In the genomic region with DNA sequence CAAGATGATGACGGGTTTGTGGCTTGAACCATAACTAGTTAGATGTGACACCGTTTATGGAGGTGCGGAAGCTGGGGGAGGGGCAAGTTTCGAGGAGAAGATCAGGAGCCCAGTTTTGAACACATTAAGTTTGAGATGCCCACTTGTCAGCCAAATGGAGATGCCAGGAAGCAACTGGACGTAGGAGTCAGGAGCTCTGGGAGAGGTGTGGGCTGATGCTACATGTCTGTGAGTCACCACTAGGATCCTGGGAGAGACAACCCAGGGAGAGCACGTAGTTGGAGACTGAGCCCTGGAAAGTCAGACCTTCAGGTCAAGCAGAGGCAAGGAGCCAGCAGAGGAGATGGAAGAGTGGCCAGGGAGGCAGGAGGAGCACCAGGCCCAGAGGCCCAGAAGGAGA, we compare ENCODE assay signal across 2 cellular contexts.
TF ChIP-seq lines count a peak whose summit lies in the region.

No MANE protein-coding gene starts in this region.

TF ChIP-seq in IMR-90, 13 proteins besides CTCF, POLR2A, EP300 and RAD21:
- TF ChIP-seq USF2 (IDR thresholded peaks at IDR 0.05; ENCODE audit: low read depth, low read length) = no peak
- TF ChIP-seq BHLHE40 (IDR thresholded peaks at IDR 0.05; ENCODE audit: low read depth, low read length) = no peak
- TF ChIP-seq ELK1 (IDR thresholded peaks at IDR 0.05; ENCODE audit: borderline replicate concordance, low read depth, low read length) = no peak
- no peak for TF ChIP-seq MXI1 (IDR thresholded peaks at IDR 0.05; ENCODE audit: borderline replicate concordance, low read depth, low read length)
- 0 out of 2 replicates have a peak, but pooled peaks have one; percentile 16 for TF ChIP-seq MAZ (IDR thresholded peaks at IDR 0.05; ENCODE audit: borderline replicate concordance, low read depth, low read length)
- TF ChIP-seq RFX5 (IDR thresholded peaks at IDR 0.05; ENCODE audit: low read depth, low read length) = no peak
- peak; percentile 32 for TF ChIP-seq RCOR1 (IDR thresholded peaks at IDR 0.05; ENCODE audit: insufficient replicate concordance, low read length)
- no peak for TF ChIP-seq NFE2L2 (IDR thresholded peaks at IDR 0.05; ENCODE audit: low read depth, low read length)
- TF ChIP-seq CHD1 (IDR thresholded peaks at IDR 0.05; ENCODE audit: low read depth, low read length) = no peak; the same call in 1 of the 2 replicates
- TF ChIP-seq SMC3 (IDR thresholded peaks at IDR 0.05; ENCODE audit: low read depth, low read length) = no peak; the same call in 1 of the 2 replicates
- TF ChIP-seq CEBPB (IDR thresholded peaks at IDR 0.05; ENCODE audit: low read depth, low read length) = no peak
- TF ChIP-seq MAFK (IDR thresholded peaks at IDR 0.05; ENCODE audit: low read depth, low read length) = no peak
- peak; percentile 90 for TF ChIP-seq FOS (IDR thresholded peaks at IDR 0.05; ENCODE audit: low read depth, low read length)

TF ChIP-seq in HepG2, 621 proteins besides CTCF, POLR2A, EP300 and RAD21:
- TF ChIP-seq PHF8 (CRISPR knock-in tag; IDR thresholded peaks at IDR 0.05) = no peak
- TF ChIP-seq RBM22 (optimal IDR thresholded peaks at IDR 0.05; ENCODE audit: low read length) = peak; percentile 71
